9 cellular contexts compared by ENCODE assay signal in the genomic region with DNA sequence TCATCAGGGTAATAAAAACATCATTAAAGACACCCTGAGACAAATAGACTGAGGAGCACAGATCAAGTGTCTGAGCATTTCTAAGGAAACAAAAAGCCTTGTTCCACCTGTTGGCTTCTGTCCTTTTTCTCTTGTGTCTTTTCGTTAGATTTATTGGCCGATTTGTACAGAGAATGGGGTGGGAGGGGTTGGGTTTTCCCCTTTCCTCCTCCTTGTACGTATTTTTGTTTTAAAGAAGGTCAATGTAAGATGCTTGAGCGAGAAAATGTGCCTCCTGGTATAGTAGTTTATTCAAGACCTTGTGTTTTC. TPM values are rescaled to one million over a fixed set of nuclear protein-coding genes. Genes with fewer than 3 reads are reported as not detected.
DNase-seq lines count a peak whose midpoint lies in the region; TF ChIP-seq lines count a peak whose summit lies in the region.
"Had no signal": no experiment of that assay in that cellular context is flagged by ENCODE, and none has a peak within 500 bp of the region (broad histone marks: within the 10 kb centered on the region; RNA-seq: fewer than 3 reads in every experiment).

No MANE protein-coding gene starts in this region.

- BruUV-seq in PC-9 (replicated peaks; lab: Mats Ljungman, UMichigan), result no TSS peak

- POLR2A ChIA-PET in PC-9 (lab: Charles Lee; ENCODE audit: unreplicated experiment), result no interaction called here

- H3K4me1 ChIP-seq in PC-9 (replicated peaks; ENCODE audit: insufficient read depth) (peaks cover 67% of the 10 kb centered on the region), sigmoid colon (peaks cover 0 to 62% (median 44%) of the 10 kb centered on the region in 4 donors)

- no peaks in the 10 kb centered on the region for H3K9me2 ChIP-seq in PC-9 (ENCODE audit: insufficient read depth)

- intact Hi-C loops in PC-9 (cut with micrococcal nuclease; ENCODE audit: unreplicated experiment), result no loop called here
- intact Hi-C loops in sigmoid colon (cut with DNase I), result no loop called here

- H3K4me3 ChIP-seq in PC-9 (peak overlapping the region; percentile 72), fibroblast of pulmonary artery (replicated peaks; ENCODE audit: low read depth, low read length) (peak overlapping the region; percentile 75), sigmoid colon (peak overlapping the region; percentile 55 to 68 (median 62))

- H2AFZ ChIP-seq in PC-9, result peak overlapping the region; percentile 91

- H3K4me2 ChIP-seq in PC-9, result peak overlapping the region; percentile 94

- H4K20me1 ChIP-seq in PC-9 (ENCODE audit: insufficient read depth), result no peaks in the 10 kb centered on the region

- H3F3A ChIP-seq in PC-9 (ENCODE audit: insufficient read depth, low read depth), result peaks cover 30% of the 10 kb centered on the region

- TF ChIP-seq POLR2A in sigmoid colon (IDR thresholded peaks at IDR 0.05), result no peak

- no peak for TF ChIP-seq CTCF in PC-9 (conservative IDR thresholded peaks at IDR 0.05)
- TF ChIP-seq CTCF in fibroblast of pulmonary artery (IDR thresholded peaks at IDR 0.05; ENCODE audit: low read length, missing control alignments), result no peak
- TF ChIP-seq CTCF in sigmoid colon (IDR thresholded peaks at IDR 0.05), result no peak

- no peaks in the 10 kb centered on the region for H3K9me3 ChIP-seq in PC-9 (ENCODE audit: insufficient read depth, low read depth)
- no peaks in the 10 kb centered on the region for H3K9me3 ChIP-seq in sigmoid colon

- H3K79me2 ChIP-seq in PC-9 (ENCODE audit: low read depth), result peaks cover 37% of the 10 kb centered on the region

- H3K27ac ChIP-seq in PC-9 (no peak overlapping the region), sigmoid colon (peak overlapping the region; percentile 94 to 97 (median 95))

- CTCF ChIA-PET in PC-9 (lab: Charles Lee), result no interaction called here

- H3K36me3 ChIP-seq in PC-9 (ENCODE audit: low read depth) (no peaks in the 10 kb centered on the region), sigmoid colon (no peaks in the 10 kb centered on the region)

- H3K27me3 ChIP-seq in PC-9 (ENCODE audit: insufficient read depth, low read depth), result no peaks in the 10 kb centered on the region
- H3K27me3 ChIP-seq in sigmoid colon, result no peaks in the 10 kb centered on the region

- no peak for TF ChIP-seq EP300 in sigmoid colon (IDR thresholded peaks at IDR 0.05)

- 5 to 21% methylated on average over 4 of the region's 4 CpGs for WGBS in sigmoid colon, 2 donors

- peak; percentile 33 for DNase-seq in DMS53 (lab: John Stamatoyannopoulos, UW)
- no peak for DNase-seq in PC-9
- no peak for DNase-seq in fibroblast of pulmonary artery (ENCODE audit: low read depth)
- no peak for DNase-seq in sigmoid colon
- DNase-seq in stimulated activated CD8-positive, alpha-beta memory T cell treated with anti-CD3 and anti-CD28 coated beads, Interleukin-4, amount 100 ng/mL, for 48 hours, result no peak
- DNase-seq in CD1c-positive myeloid dendritic cell (ENCODE audit: extremely low spot score), result no peak
- DNase-seq in hippocampal formation (lab: John Stamatoyannopoulos, UW), result no peak
- no peak for DNase-seq in NCI-H526 (lab: John Stamatoyannopoulos, UW)
- DNase-seq: NCI-H187 treated with DMSO at 0.1 percent for 48 hours had no signal

RNA-seq across cellular contexts. Expression of a gene that starts 1.2 kb away (rescaled TPM):
- total RNA-seq in PC-9 (2021), result 31.3 and 32.2 TPM in 2 replicates
- 10 to 100 TPM; 12.8 to 21.9 (median 15.4) TPM for total RNA-seq in sigmoid colon
- 10 to 100 TPM in 1 of 3 donors, 1 to 10 TPM in 2; 2.5 to 12.0 (median 3.0) TPM for polyA plus RNA-seq in sigmoid colon
